Comparison of ENCODE assay signal across 25 cellular contexts in the genomic region with DNA sequence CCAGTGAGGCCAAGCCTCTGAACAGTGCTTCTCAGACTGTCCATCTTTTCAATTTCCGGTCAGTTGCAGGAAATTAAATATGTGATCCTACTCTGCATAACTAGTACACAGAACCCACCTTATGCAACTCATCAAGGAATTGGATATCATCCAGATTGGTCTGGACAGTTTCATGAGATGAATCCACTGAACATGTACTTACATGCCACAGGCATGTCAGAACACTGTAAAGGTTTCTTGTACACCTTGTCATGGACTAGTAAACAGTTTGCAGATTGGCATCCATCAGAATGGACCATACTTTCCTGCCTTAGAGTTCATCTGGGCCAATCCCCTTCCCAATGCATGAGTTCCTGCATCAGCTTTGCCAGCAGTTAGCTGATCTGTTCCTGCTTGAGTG. TPM values are rescaled to one million over a fixed set of nuclear protein-coding genes. Genes with fewer than 3 reads are reported as not detected.
DNase-seq lines count a peak whose midpoint lies in the region; ATAC-seq and TF ChIP-seq lines count a peak whose summit lies in the region.
"Had no signal": no experiment of that assay in that cellular context is flagged by ENCODE, and none has a peak within 500 bp of the region (broad histone marks: within the 10 kb centered on the region; RNA-seq: fewer than 3 reads in every experiment).

No MANE protein-coding gene starts in this region.

- no peak for TF ChIP-seq CTCF in RWPE2 (IDR thresholded peaks at IDR 0.05; ENCODE audit: poor library complexity, severe bottlenecking)
- no peak for TF ChIP-seq CTCF in epithelial cell of esophagus (IDR thresholded peaks at IDR 0.05; ENCODE audit: insufficient read depth, low read depth, low read length, missing control alignments)

- H3K4me1 ChIP-seq in RWPE2 (ENCODE audit: insufficient read depth, poor library complexity, severe bottlenecking), result peaks cover 3% of the 10 kb centered on the region
- H3K4me1 ChIP-seq in skeletal muscle tissue (ENCODE audit: control insufficient read depth in 3 of 3, insufficient read depth in 3 of 3, low read length in 3 of 3), result peaks cover 6 to 19% (median 11%) of the 10 kb centered on the region in 3 donors
- H3K4me1 ChIP-seq: Caco-2 had no signal

- H3K27ac ChIP-seq in RWPE2 (ENCODE audit: poor library complexity, severe bottlenecking), result no peak overlapping the region
- H3K27ac ChIP-seq in skeletal muscle tissue (ENCODE audit: low read depth, low read length), result peak overlapping the region; percentile 69
- H3K27ac ChIP-seq: 22Rv1, C4-2B, GM23248, HL-60 had no signal

- no peak overlapping the region for H3K9ac ChIP-seq in skeletal muscle tissue (ENCODE audit: low read depth in 1 of 3, low read length in 3 of 3)
- H3K9ac ChIP-seq: GM23248 had no signal

- H3K36me3 ChIP-seq in RWPE2 (ENCODE audit: low read depth) (no peaks in the 10 kb centered on the region), skeletal muscle tissue (ENCODE audit: control insufficient read depth in 3 of 3, insufficient read depth in 3 of 3, low read length in 3 of 3) (no peaks in the 10 kb centered on the region)

- H3K27me3 ChIP-seq in RWPE2 (ENCODE audit: insufficient read depth, poor library complexity, severe bottlenecking) (no peaks in the 10 kb centered on the region), skeletal muscle tissue (ENCODE audit: control insufficient read depth in 3 of 3, insufficient read depth in 3 of 3, low read length in 3 of 3) (no peaks in the 10 kb centered on the region)

- peak; percentile 61 for ATAC-seq in RWPE2 (ENCODE audit: low read depth)
- ATAC-seq: CD8-positive, alpha-beta T cell had no signal

- H3K4me3 ChIP-seq in RWPE2 (ENCODE audit: severe bottlenecking) (no peak overlapping the region), epithelial cell of esophagus (ENCODE audit: low read length) (no peak overlapping the region), skeletal muscle tissue (ENCODE audit: low read length in 3 of 3) (no peak overlapping the region)
- H3K4me3 ChIP-seq: GM23248 had no signal

- H3K9me3 ChIP-seq in RWPE2 (ENCODE audit: severe bottlenecking) (no peaks in the 10 kb centered on the region), skeletal muscle tissue (ENCODE audit: control insufficient read depth in 3 of 3, low read length in 3 of 3) (no peaks in the 10 kb centered on the region)
- H3K9me3 ChIP-seq: Caco-2 had no signal

- DNase-seq in DMS 273 (lab: John Stamatoyannopoulos, UW; ENCODE audit: unreplicated experiment), result peak; percentile 23
- DNase-seq in DMS 273 treated with DMSO at 0.1 percent for 48 hours (lab: John Stamatoyannopoulos, UW), result no peak
- no peak for DNase-seq in RWPE2 (ENCODE audit: low spot score)
- peak; percentile 96 for DNase-seq in epithelial cell of esophagus (ENCODE audit: low read depth)
- DNase-seq in anterior cingulate cortex (lab: John Stamatoyannopoulos, UW), result no peak
- no peak for DNase-seq in UCSD-AML1 (lab: John Stamatoyannopoulos, UW; ENCODE audit: unreplicated experiment)
- no peak for DNase-seq in GM19238 (ENCODE audit: insufficient read length, low spot score)
- DNase-seq: Caco-2; CD8-positive, alpha-beta T cell; DND-41; GM23248; H9; NCI-H1092 treated with DMSO at 0.1 percent for 48 hours; NCI-H1436; NCI-H187 treated with DMSO at 0.1 percent for 48 hours; NCI-H2107; NCI-H226; NCI-H510A; NCI-H69; RPMI8226; SHP77 treated with DMSO at 0.1 percent for 48 hours had no signal

RNA-seq across cellular contexts. Expression of gene GARNL3, which starts 30.4 kb away (rescaled TPM):
- total RNA-seq in skeletal muscle tissue, result 21.9 TPM

Comparison
In these comparisons a context has a peak if more than half of its experiments do, and no peak if none do; other contexts are left out.
1. DNase-seq: peak in DMS 273 (single experiment) and epithelial cell of esophagus (single experiment); none in DMS 273 treated with DMSO at 0.1 percent for 48 hours (single experiment), RWPE2 (single experiment), anterior cingulate cortex (0 of 58), UCSD-AML1 (single experiment) and GM19238 (single experiment).